22 cellular contexts compared by ENCODE assay signal in genomic region chr7:155979994-155980393, GRCh38.
DNase-seq lines count a peak whose midpoint lies in the region; ATAC-seq and TF ChIP-seq lines count a peak whose summit lies in the region.
"Had no signal": no experiment of that assay in that cellular context is flagged by ENCODE, and none has a peak within 500 bp of the region (broad histone marks: within the 10 kb centered on the region; RNA-seq: fewer than 3 reads in every experiment).

No MANE protein-coding gene starts in this region.

- no peak for TF ChIP-seq CTCF in chondrocyte (IDR thresholded peaks at IDR 0.05)
- no peak for TF ChIP-seq CTCF in osteocyte (IDR thresholded peaks at IDR 0.05)
- no peak for TF ChIP-seq CTCF in tibial artery (IDR thresholded peaks at IDR 0.05)

- H3K27me3 Mint-ChIP-seq in chondrocyte (ENCODE audit: low read depth) (peaks cover 36% of the 10 kb centered on the region), osteocyte (ENCODE audit: unreplicated experiment) (peaks cover 16% of the 10 kb centered on the region)

- H3K27me3 ChIP-seq in tibial artery = no peaks in the 10 kb centered on the region
- H3K27me3 ChIP-seq: BLaER1 had no signal

- intact Hi-C loops in cardiac septum (cut with DNase I) (no loop called here), Right ventricle myocardium inferior (cut with DNase I) (no loop called here), tibial artery (cut with DNase I; ENCODE audit: low total_unique reads) (no loop called here)

- POLR2A ChIA-PET in HEK293T (lab: Yijun Ruan, JAX) = no interaction called here

- H3K9me3 Mint-ChIP-seq in chondrocyte (ENCODE audit: low read depth) = no peaks in the 10 kb centered on the region
- no peaks in the 10 kb centered on the region for H3K9me3 Mint-ChIP-seq in osteocyte (ENCODE audit: unreplicated experiment)
- H3K9me3 Mint-ChIP-seq: CD8-positive, alpha-beta T cell had no signal

- H3K4me1 Mint-ChIP-seq in chondrocyte (ENCODE audit: low read depth) = no peaks in the 10 kb centered on the region
- H3K4me1 Mint-ChIP-seq in osteocyte (ENCODE audit: unreplicated experiment) = no peaks in the 10 kb centered on the region

- no peak overlapping the region for H3K4me3 Mint-ChIP-seq in chondrocyte (ENCODE audit: unreplicated experiment)
- H3K4me3 Mint-ChIP-seq in osteocyte (ENCODE audit: unreplicated experiment) = no peak overlapping the region
- H3K4me3 Mint-ChIP-seq: CD8-positive, alpha-beta T cell had no signal

- H3K9me3 ChIP-seq in tibial artery = no peaks in the 10 kb centered on the region
- H3K9me3 ChIP-seq: A549, BLaER1 had no signal

- no peak overlapping the region for H3K27ac ChIP-seq in tibial artery
- H3K27ac ChIP-seq: A549, BLaER1, GM23248, KMS-11 had no signal

- no peak overlapping the region for H3K27ac Mint-ChIP-seq in chondrocyte (ENCODE audit: unreplicated experiment)
- H3K27ac Mint-ChIP-seq in osteocyte (ENCODE audit: unreplicated experiment) = no peak overlapping the region
- H3K27ac Mint-ChIP-seq: CD8-positive, alpha-beta T cell had no signal

- DNase-seq in cardiac septum (ENCODE audit: low spot score) = peak; percentile 56
- no peak for DNase-seq in Right ventricle myocardium inferior (ENCODE audit: missing footprints)
- DNase-seq in chondrocyte (ENCODE audit: low spot score) = peak; percentile 49
- DNase-seq in osteocyte (ENCODE audit: extremely low spot score, unreplicated experiment) = peak; percentile 68
- peak; percentile 4 to 12 for DNase-seq in tibial artery
- DNase-seq in HEK293T (ENCODE audit: extremely low spot score) = no peak
- no peak for DNase-seq in NCI-H226
- DNase-seq: Calu3, GM23248, HCEC 1CT, MV-4-11, NCI-H187, NCI-H2107, NCI-H524, PC-3, RPMI8226 had no signal

- ATAC-seq in Right ventricle myocardium inferior (no peak), HG03442 (IDR thresholded peaks at IDR 0.05; ENCODE audit: unreplicated experiment) (no peak)
- ATAC-seq: A549; CD8-positive, alpha-beta T cell; GM12878; PC-3 had no signal

- no peaks in the 10 kb centered on the region for H3K4me1 ChIP-seq in tibial artery
- H3K4me1 ChIP-seq: A549, BLaER1 had no signal

- CTCF ChIA-PET in HEK293T (lab: Yijun Ruan, JAX) = no interaction called here

- no peaks in the 10 kb centered on the region for H3K36me3 ChIP-seq in tibial artery
- H3K36me3 ChIP-seq: BLaER1 had no signal

- H3K4me3 ChIP-seq in tibial artery = no peak overlapping the region
- H3K4me3 ChIP-seq: A549, BLaER1, GM12878, GM23248 had no signal

- H3K36me3 Mint-ChIP-seq in chondrocyte (ENCODE audit: low read depth) = no peaks in the 10 kb centered on the region
- H3K36me3 Mint-ChIP-seq in osteocyte (ENCODE audit: unreplicated experiment) = no peaks in the 10 kb centered on the region
- H3K36me3 Mint-ChIP-seq: CD8-positive, alpha-beta T cell had no signal

TF ChIP-seq in HEK293T, 16 proteins besides CTCF, POLR2A, EP300 and RAD21:
- TF ChIP-seq FOXM1 (IDR thresholded peaks at IDR 0.05; ENCODE audit: borderline replicate concordance) (no peak), ZNF384 (IDR thresholded peaks at IDR 0.05) (no peak), NFRKB (IDR thresholded peaks at IDR 0.05) (no peak), SUZ12 (IDR thresholded peaks at IDR 0.05) (no peak), LEF1 (IDR thresholded peaks at IDR 0.05; ENCODE audit: borderline replicate concordance) (no peak), BHLHE40 (IDR thresholded peaks at IDR 0.05; ENCODE audit: borderline replicate concordance) (no peak), L3MBTL2 (conservative IDR thresholded peaks at IDR 0.05) (no peak), ARNT (IDR thresholded peaks at IDR 0.05) (no peak), FOXA1 (IDR thresholded peaks at IDR 0.05) (no peak), CTBP1 (IDR thresholded peaks at IDR 0.05; ENCODE audit: borderline replicate concordance) (no peak), TARDBP (IDR thresholded peaks at IDR 0.05) (no peak)

Comparison
In these comparisons a context has a peak if more than half of its experiments do, and no peak if none do; other contexts are left out.
1. DNase-seq: peak in cardiac septum (single experiment), chondrocyte (single experiment), osteocyte (single experiment) and tibial artery (2 of 2); none in Right ventricle myocardium inferior (single experiment), HEK293T (single experiment) and NCI-H226 (single experiment).